ENCODE assay signal across 29 cellular contexts in the genomic region with DNA sequence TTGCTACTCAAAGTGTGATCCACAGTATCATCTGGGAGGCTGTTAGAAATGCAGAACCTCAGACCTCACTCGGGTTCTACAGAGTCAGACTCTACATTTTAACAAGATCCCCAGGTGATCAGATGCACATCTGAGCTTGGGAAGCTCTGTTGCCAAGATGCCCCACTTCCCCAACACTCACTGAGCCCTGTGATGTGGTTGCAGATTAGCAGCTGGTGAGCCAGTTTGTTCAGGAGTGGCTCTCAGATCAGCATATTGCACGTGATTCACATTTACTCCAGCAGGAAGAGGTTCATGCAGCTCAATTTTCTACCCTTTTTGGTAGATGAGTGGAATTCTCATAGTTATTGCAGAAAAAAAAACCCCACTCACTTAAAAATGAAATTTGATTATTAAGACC.
"Had no signal": no experiment of that assay in that cellular context is flagged by ENCODE, and none has a peak within 500 bp of the region (broad histone marks: within the 10 kb centered on the region; RNA-seq: fewer than 3 reads in every experiment).

No MANE protein-coding gene starts in this region.

- H3K9me3 Mint-ChIP-seq: activated naive CD4-positive, alpha-beta T cell treated with anti-CD3 and anti-CD28 coated beads for 36 hours; activated naive CD8-positive, alpha-beta T cell treated with anti-CD3 and anti-CD28 coated beads for 36 hours; activated T-helper 1 cell treated with anti-CD3 and anti-CD28 coated beads, Interleukin-12 subunit alpha, Interleukin-12 subunit beta, Interleukin-2, Interleukin-4 antibody, amounts not matched to agents 30 ng/mL and 10 ng/mL and 1 ng/mL, durations not matched to agents 14 hours and 24 hours and 36 hours had no signal

- H3K27me3 Mint-ChIP-seq: activated naive CD8-positive, alpha-beta T cell treated with anti-CD3 and anti-CD28 coated beads for 36 hours had no signal

- H3K9me3 ChIP-seq: adrenal gland, body of pancreas, ovary, thoracic aorta, uterus had no signal

- H3K36me3 ChIP-seq: adrenal gland, cardiac muscle cell, ovary, thoracic aorta, uterus had no signal

- H3K4me3 ChIP-seq: adrenal gland, body of pancreas, cardiac muscle cell, coronary artery, dorsolateral prefrontal cortex, ovary, skin epidermis, thoracic aorta, uterus had no signal

- H3K27ac ChIP-seq: adrenal gland, body of pancreas, cardiac muscle cell, coronary artery, dorsolateral prefrontal cortex, ovary, skin epidermis, thoracic aorta, uterus, VCaP had no signal

- H3K36me3 Mint-ChIP-seq: activated naive CD8-positive, alpha-beta T cell treated with anti-CD3 and anti-CD28 coated beads for 36 hours had no signal

- DNase-seq: activated CD4-positive, alpha-beta T cell treated with anti-CD3 and anti-CD28 coated beads for 48 hours; activated CD4-positive, alpha-beta T cell treated with anti-CD3 and anti-CD28 coated beads, Interleukin-2, amount 50 U/mL, for 48 hours; activated CD8-positive, alpha-beta memory T cell treated with anti-CD3 and anti-CD28 coated beads, Interleukin-2, amount 50 U/mL, for 4 hours; activated effector memory CD4-positive, alpha-beta T cell treated with anti-CD3 and anti-CD28 coated beads, Interleukin-2, amount 50 U/mL, for 16 hours; activated naive CD4-positive, alpha-beta T cell treated with anti-CD3 and anti-CD28 coated beads for 36 hours; activated naive CD8-positive, alpha-beta T cell treated with anti-CD3 and anti-CD28 coated beads for 36 hours; activated T-cell treated with anti-CD3 and anti-CD28 coated beads, Interleukin-2, amount 50 U/mL, for 1 hour; adrenal gland; aorta; body of pancreas; dorsolateral prefrontal cortex; effector memory CD4-positive, alpha-beta T cell; islet precursor cell; left ventricle myocardium superior; ovary; stimulated activated CD4-positive, alpha-beta T cell treated with anti-CD3 and anti-CD28 coated beads, Interleukin-12 subunit alpha, Interleukin-12 subunit beta, amount 100 ng/mL, for 4 hours; stimulated activated CD4-positive, alpha-beta T cell treated with anti-CD3 and anti-CD28 coated beads, Interleukin-4, amount 100 ng/mL, for 1 hour; stimulated activated naive CD8-positive, alpha-beta T cell treated with anti-CD3 and anti-CD28 coated beads, Interleukin-15, Interleukin-2, amounts not matched to agents 100 U/mL and 50 U/mL, for 24 hours; T-helper 9 cell; trophoblast cell; uterus had no signal

- ATAC-seq: body of pancreas; left ventricle myocardium superior; sciatic nerve; stimulated activated naive CD8-positive, alpha-beta T cell treated with anti-CD3 and anti-CD28 coated beads, Interleukin-15, Interleukin-2, amounts not matched to agents 100 U/mL and 50 U/mL, for 24 hours had no signal

- H3K4me3 Mint-ChIP-seq: activated naive CD4-positive, alpha-beta T cell treated with anti-CD3 and anti-CD28 coated beads for 36 hours; activated naive CD8-positive, alpha-beta T cell treated with anti-CD3 and anti-CD28 coated beads for 36 hours; activated T-helper 1 cell treated with anti-CD3 and anti-CD28 coated beads, Interleukin-12 subunit alpha, Interleukin-12 subunit beta, Interleukin-2, Interleukin-4 antibody, amounts not matched to agents 30 ng/mL and 10 ng/mL and 1 ng/mL, durations not matched to agents 14 hours and 24 hours and 36 hours had no signal

- H3K4me1 ChIP-seq: adrenal gland, body of pancreas, uterus had no signal

- H3K27ac Mint-ChIP-seq: activated naive CD4-positive, alpha-beta T cell treated with anti-CD3 and anti-CD28 coated beads for 36 hours; activated naive CD8-positive, alpha-beta T cell treated with anti-CD3 and anti-CD28 coated beads for 36 hours; activated T-helper 1 cell treated with anti-CD3 and anti-CD28 coated beads, Interleukin-12 subunit alpha, Interleukin-12 subunit beta, Interleukin-2, Interleukin-4 antibody, amounts not matched to agents 30 ng/mL and 10 ng/mL and 1 ng/mL, durations not matched to agents 14 hours and 24 hours and 36 hours; progenitor cell of endocrine pancreas had no signal

- H3K27me3 ChIP-seq: adrenal gland, body of pancreas, cardiac muscle cell, dorsolateral prefrontal cortex, ovary, uterus had no signal
